ENCODE assay signal across 27 cellular contexts in the genomic region with DNA sequence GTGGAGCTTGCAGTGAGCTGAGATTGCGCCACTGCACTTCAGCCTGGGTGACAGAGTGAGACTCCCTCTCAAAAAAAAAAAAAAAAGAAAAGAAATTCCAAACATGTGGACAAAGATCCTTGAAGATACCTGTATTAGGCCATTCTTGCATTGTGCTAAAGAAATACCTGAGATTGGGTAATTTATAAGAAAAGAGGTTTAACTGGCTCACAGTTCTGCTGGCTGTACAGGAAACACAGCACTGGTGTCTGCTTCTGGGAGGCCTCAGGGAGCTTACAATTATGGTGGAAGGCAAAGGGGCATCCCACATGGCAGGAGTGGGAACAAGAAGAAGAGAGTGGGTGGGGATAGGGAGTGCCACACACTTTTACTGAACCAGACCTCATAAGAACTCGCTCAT.
DNase-seq lines count a peak whose midpoint lies in the region.
"Had no signal": no experiment of that assay in that cellular context is flagged by ENCODE, and none has a peak within 500 bp of the region (broad histone marks: within the 10 kb centered on the region; RNA-seq: fewer than 3 reads in every experiment).

No MANE protein-coding gene starts in this region.

- H3K4me3 ChIP-seq in trophoblast cell (ENCODE audit: low read depth, low read length) (no peak overlapping the region), HAP-1 (no peak overlapping the region)
- H3K4me3 ChIP-seq: A549; BLaER1; BLaER1 treated with 17β-estradiol and CSF1 and Interleukin-3, amounts not matched to agents 10 nM and 100 nM had no signal

- WGBS in trophoblast cell (ENCODE audit: extremely low coverage, insufficient coverage, insufficient read length): no CpG with 5 or more reads among the region's 2 CpGs

- in situ Hi-C loops in HAP-1 (cut with MboI; ENCODE audit: low sequenced_read_pairs): no loop called here

- H4K8ac ChIP-seq in trophoblast cell (ENCODE audit: low read depth, low read length): no peak overlapping the region

- no peak overlapping the region for H3K4ac ChIP-seq in trophoblast cell (ENCODE audit: low read depth, low read length)

- no peaks in the 10 kb centered on the region for H3K79me2 ChIP-seq in trophoblast cell (ENCODE audit: control insufficient read depth, insufficient read depth, low read length, poor library complexity)

- no peak overlapping the region for H3K9ac ChIP-seq in trophoblast cell (ENCODE audit: low read length)
- H3K9ac ChIP-seq: BLaER1; BLaER1 treated with 17β-estradiol and CSF1 and Interleukin-3, amounts not matched to agents 10 nM and 100 nM had no signal

- no peak overlapping the region for H3K27ac ChIP-seq in trophoblast cell (ENCODE audit: low read depth, low read length)
- H3K27ac ChIP-seq: 22Rv1; A549; BLaER1; BLaER1 treated with 17β-estradiol and CSF1 and Interleukin-3, amounts not matched to agents 10 nM and 100 nM; C4-2B had no signal

- H2AK5ac ChIP-seq in trophoblast cell (ENCODE audit: low read length): no peak overlapping the region

- H3K36me3 ChIP-seq in trophoblast cell (ENCODE audit: control insufficient read depth in 1 of 2, insufficient read depth in 2 of 2, low read length in 2 of 2) (no peaks in the 10 kb centered on the region), HAP-1 (replicated peaks) (no peaks in the 10 kb centered on the region)
- H3K36me3 ChIP-seq: BE2C; BLaER1; BLaER1 treated with 17β-estradiol and CSF1 and Interleukin-3, amounts not matched to agents 10 nM and 100 nM had no signal

- H2BK120ac ChIP-seq in trophoblast cell (ENCODE audit: insufficient read depth, low read length, poor library complexity): no peak overlapping the region

- no peak overlapping the region for H3K23ac ChIP-seq in trophoblast cell (ENCODE audit: low read length)

- no peak overlapping the region for H2AFZ ChIP-seq in trophoblast cell (ENCODE audit: insufficient read depth, low read length, poor library complexity)

- DNase-seq in trophoblast cell: peak; percentile 70 to 91
- DNase-seq in HAP-1 (ENCODE audit: low spot score in 2 of 2): no peak
- DNase-seq: 8988T; ACHN; AML-193; BE2C; C1 segment of cervical spinal cord; Caco-2; Calu3; CD4-positive, alpha-beta memory T cell; CD4-positive, alpha-beta T cell; CD4-positive, CD25-positive, alpha-beta regulatory T cell; CD8-positive, alpha-beta memory T cell; CD8-positive, alpha-beta T cell; COR-L47; DMS 273 treated with DMSO at 0.1 percent for 48 hours; DMS153; DMS53; DMS79; DMS79 treated with DMSO at 0.1 percent for 48 hours; DND-41; EL had no signal

- no peak overlapping the region for H3K4me2 ChIP-seq in trophoblast cell (ENCODE audit: low read length)
- H3K4me2 ChIP-seq: A549; BLaER1; BLaER1 treated with 17β-estradiol and CSF1 and Interleukin-3, amounts not matched to agents 10 nM and 100 nM had no signal

- H3K14ac ChIP-seq in trophoblast cell (ENCODE audit: low read length): no peak overlapping the region

- H3K9me3 ChIP-seq in trophoblast cell (ENCODE audit: insufficient read depth, low read depth, low read length) (no peaks in the 10 kb centered on the region), HAP-1 (no peaks in the 10 kb centered on the region)
- H3K9me3 ChIP-seq: A549, BE2C, BLaER1, Caco-2 had no signal

- H3K79me1 ChIP-seq in trophoblast cell (ENCODE audit: low read length): peaks cover 2% of the 10 kb centered on the region

- H2BK12ac ChIP-seq in trophoblast cell (ENCODE audit: low read length): no peak overlapping the region

- H3K27me3 ChIP-seq in trophoblast cell (ENCODE audit: insufficient read depth, low read length): no peaks in the 10 kb centered on the region
- H3K27me3 ChIP-seq in HAP-1 (ENCODE audit: low read depth): no peaks in the 10 kb centered on the region
- H3K27me3 ChIP-seq: BE2C; BLaER1; BLaER1 treated with 17β-estradiol and CSF1 and Interleukin-3, amounts not matched to agents 10 nM and 100 nM had no signal

- no peak overlapping the region for H4K12ac ChIP-seq in trophoblast cell (ENCODE audit: low read depth, low read length)

- no peak overlapping the region for H2BK5ac ChIP-seq in trophoblast cell (ENCODE audit: low read depth, low read length, poor library complexity)

- H3K4me1 ChIP-seq in trophoblast cell (ENCODE audit: control insufficient read depth in 1 of 2, insufficient read depth in 2 of 2, low read length in 2 of 2) (peaks cover 0 to 2% of the 10 kb centered on the region in 2 experiments), HAP-1 (no peaks in the 10 kb centered on the region)
- H3K4me1 ChIP-seq: A549, BE2C, Caco-2 had no signal

- no peak overlapping the region for H4K91ac ChIP-seq in trophoblast cell (ENCODE audit: low read depth, low read length)

- no peak overlapping the region for H3K18ac ChIP-seq in trophoblast cell (ENCODE audit: low read length)

Comparison
In these comparisons a context has a peak if more than half of its experiments do, and no peak if none do; other contexts are left out.
1. DNase-seq: peak in trophoblast cell (2 of 2); none in HAP-1 (0 of 2).